ENCODE assay signal across 1 cellular context in the genomic region with DNA sequence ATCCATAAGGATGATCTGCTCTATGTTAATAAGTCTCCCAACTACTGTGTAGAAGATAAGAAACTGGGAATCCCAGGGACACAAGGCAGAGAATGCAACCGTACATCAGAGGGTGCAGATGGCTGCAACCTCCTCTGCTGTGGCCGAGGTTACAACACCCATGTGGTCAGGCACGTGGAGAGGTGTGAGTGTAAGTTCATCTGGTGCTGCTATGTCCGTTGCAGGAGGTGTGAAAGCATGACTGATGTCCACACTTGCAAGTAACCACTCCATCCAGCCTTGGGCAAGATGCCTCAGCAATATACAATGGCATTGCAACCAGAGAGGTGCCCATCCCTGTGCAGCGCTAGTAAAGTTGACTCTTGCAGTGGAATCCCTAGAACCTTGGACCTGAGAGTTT.
TF ChIP-seq lines count a peak whose summit lies in the region.

No MANE protein-coding gene starts in this region.

TF ChIP-seq in IMR-90, 13 proteins besides CTCF, POLR2A, EP300 and RAD21 (continued from another document):
- TF ChIP-seq, protein P1, sequence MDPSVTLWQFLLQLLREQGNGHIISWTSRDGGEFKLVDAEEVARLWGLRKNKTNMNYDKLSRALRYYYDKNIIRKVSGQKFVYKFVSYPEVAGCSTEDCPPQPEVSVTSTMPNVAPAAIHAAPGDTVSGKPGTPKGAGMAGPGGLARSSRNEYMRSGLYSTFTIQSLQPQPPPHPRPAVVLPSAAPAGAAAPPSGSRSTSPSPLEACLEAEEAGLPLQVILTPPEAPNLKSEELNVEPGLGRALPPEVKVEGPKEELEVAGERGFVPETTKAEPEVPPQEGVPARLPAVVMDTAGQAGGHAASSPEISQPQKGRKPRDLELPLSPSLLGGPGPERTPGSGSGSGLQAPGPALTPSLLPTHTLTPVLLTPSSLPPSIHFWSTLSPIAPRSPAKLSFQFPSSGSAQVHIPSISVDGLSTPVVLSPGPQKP (IDR thresholded peaks at IDR 0.05; ENCODE audit: borderline replicate concordance, low read depth, low read length), result no peak
- TF ChIP-seq CHD1 (IDR thresholded peaks at IDR 0.05; ENCODE audit: low read depth, low read length) (no peak), RCOR1 (IDR thresholded peaks at IDR 0.05; ENCODE audit: insufficient replicate concordance, low read length) (no peak), BHLHE40 (IDR thresholded peaks at IDR 0.05; ENCODE audit: low read depth, low read length) (no peak)
